ENCODE assay signal across 23 cellular contexts in the genomic region with DNA sequence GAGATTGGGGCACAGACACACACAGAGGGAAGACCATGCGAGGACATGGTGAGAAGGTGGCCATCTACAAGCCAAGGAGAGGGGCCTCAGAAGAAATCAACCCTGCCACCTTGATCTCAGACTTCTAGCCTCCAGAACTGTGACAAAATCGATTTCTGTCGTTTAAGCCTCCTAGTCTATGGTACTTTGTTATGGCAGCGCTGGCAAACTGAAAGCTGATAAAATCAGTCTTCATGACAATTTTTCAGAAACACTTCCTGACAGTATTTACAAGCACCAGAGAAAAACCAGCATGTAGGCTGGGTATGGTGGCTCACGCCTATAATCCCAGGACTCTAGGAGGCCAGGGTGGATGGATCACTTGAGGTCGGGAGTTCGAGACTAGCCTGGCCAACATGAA. TPM values are rescaled to one million over a fixed set of nuclear protein-coding genes. Genes with fewer than 3 reads are reported as not detected.
DNase-seq lines count a peak whose midpoint lies in the region; ATAC-seq and TF ChIP-seq lines count a peak whose summit lies in the region.
"Had no signal": no experiment of that assay in that cellular context is flagged by ENCODE, and none has a peak within 500 bp of the region (broad histone marks: within the 10 kb centered on the region; RNA-seq: fewer than 3 reads in every experiment).

No MANE protein-coding gene starts in this region.

- intact Hi-C loops in CD14-positive monocyte (cut with micrococcal nuclease): no loop called here

- POLR2A ChIA-PET in HEK293 (lab: Yijun Ruan, JAX): interaction anchor here (0.6 kb wide), 1 partner anchor 1045 kb away, joined by 3 read pairs; no protein-coding TSS in a partner anchor
- POLR2A ChIA-PET in naive thymus-derived CD8-positive, alpha-beta T cell (lab: Charles Lee): no interaction called here

- TF ChIP-seq CTCF in HEK293 (tag by site-specific recombination; IDR thresholded peaks at IDR 0.05) (no peak), VCaP (conservative IDR thresholded peaks at IDR 0.05) (no peak), CD14-positive monocyte (IDR thresholded peaks at IDR 0.05) (no peak)

- H3K36me3 ChIP-seq in HEK293 (ENCODE audit: control insufficient read depth in 2 of 2, insufficient read depth in 1 of 2, low read length in 2 of 2): no peaks in the 10 kb centered on the region
- H3K36me3 ChIP-seq: uterus had no signal

- H3K4me3 Mint-ChIP-seq in activated T-cell treated with anti-CD3 and anti-CD28 coated beads, Interleukin-2, amount 50 U/mL, for 72 hours: peak overlapping the region; percentile 22 to 29
- no peak overlapping the region for H3K4me3 Mint-ChIP-seq in activated T-cell treated with anti-CD3 and anti-CD28 coated beads, Interleukin-2, amount 50 U/mL, for 4 hours
- H3K4me3 Mint-ChIP-seq in naive thymus-derived CD8-positive, alpha-beta T cell: peak overlapping the region in 8 of 10 donors; percentile 27 to 93 (median 50)
- H3K4me3 Mint-ChIP-seq in CD14-positive monocyte: no peak overlapping the region
- H3K4me3 Mint-ChIP-seq: activated naive CD8-positive, alpha-beta T cell treated with anti-CD3 and anti-CD28 coated beads for 36 hours had no signal

- no peak for DNase-seq in activated T-cell treated with anti-CD3 and anti-CD28 coated beads, Interleukin-2, amount 50 U/mL, for 72 hours
- no peak for DNase-seq in activated T-cell treated with anti-CD3 and anti-CD28 coated beads, Interleukin-2, amount 50 U/mL, for 4 hours
- DNase-seq in naive thymus-derived CD8-positive, alpha-beta T cell: no peak
- DNase-seq in NCI-H2196 (lab: John Stamatoyannopoulos, UW; ENCODE audit: unreplicated experiment) (no peak), CD14-positive monocyte (ENCODE audit: low spot score) (no peak), NCI-H1694 treated with DMSO at 0.1 percent for 48 hours (lab: John Stamatoyannopoulos, UW) (no peak)
- DNase-seq: ACHN; activated CD4-positive, CD25-positive, alpha-beta regulatory T cell; activated naive CD8-positive, alpha-beta T cell treated with anti-CD3 and anti-CD28 coated beads for 36 hours; EL; NCI-H1048; NCI-H187; NCI-H526 treated with DMSO at 0.1 percent for 48 hours; stimulated activated CD4-positive, alpha-beta T cell treated with anti-CD3 and anti-CD28 coated beads, Interleukin-2, amount 100 ng/mL, for 48 hours; stimulated activated naive B cell treated with anti-CD40 and anti-IgM and Interleukin-4, amounts not matched to agents 10 μg/mL and 1 μg/mL and 100 μg/mL, for 72 hours had no signal

- H3K36me3 Mint-ChIP-seq in activated T-cell treated with anti-CD3 and anti-CD28 coated beads, Interleukin-2, amount 50 U/mL, for 72 hours (ENCODE audit: insufficient read depth in 2 of 2): peaks cover 0 to 13% of the 10 kb centered on the region in 2 donors
- H3K36me3 Mint-ChIP-seq in activated T-cell treated with anti-CD3 and anti-CD28 coated beads, Interleukin-2, amount 50 U/mL, for 4 hours (ENCODE audit: insufficient read depth): peaks cover 31% of the 10 kb centered on the region
- H3K36me3 Mint-ChIP-seq in naive thymus-derived CD8-positive, alpha-beta T cell: peaks cover 0 to 31% (median 15%) of the 10 kb centered on the region in 3 donors
- peaks cover 58 to 62% of the 10 kb centered on the region in 2 donors for H3K36me3 Mint-ChIP-seq in CD14-positive monocyte

- H3K4me3 ChIP-seq in HEK293 (ENCODE audit: low read depth, low read length): no peak overlapping the region
- H3K4me3 ChIP-seq: BLaER1 treated with 17β-estradiol and CSF1 and Interleukin-3, amounts not matched to agents 10 nM and 100 nM; heart right ventricle; smooth muscle cell; suprapubic skin; uterus had no signal

- no peaks in the 10 kb centered on the region for H3K27me3 Mint-ChIP-seq in activated T-cell treated with anti-CD3 and anti-CD28 coated beads, Interleukin-2, amount 50 U/mL, for 72 hours (ENCODE audit: low read depth)
- H3K27me3 Mint-ChIP-seq in activated T-cell treated with anti-CD3 and anti-CD28 coated beads, Interleukin-2, amount 50 U/mL, for 4 hours (ENCODE audit: low read depth): no peaks in the 10 kb centered on the region
- no peaks in the 10 kb centered on the region for H3K27me3 Mint-ChIP-seq in naive thymus-derived CD8-positive, alpha-beta T cell
- H3K27me3 Mint-ChIP-seq in CD14-positive monocyte (ENCODE audit: low read depth in 3 of 3): peaks cover 1 to 7% (median 5%) of the 10 kb centered on the region in 3 donors
- H3K27me3 Mint-ChIP-seq: activated naive CD8-positive, alpha-beta T cell treated with anti-CD3 and anti-CD28 coated beads for 36 hours; stimulated activated naive B cell treated with anti-CD40 and anti-IgM and Interleukin-4, amounts not matched to agents 10 μg/mL and 1 μg/mL and 100 μg/mL, for 72 hours had no signal

- CTCF ChIA-PET in HEK293 (lab: Yijun Ruan, JAX): no interaction called here

- H3K9me3 ChIP-seq in HEK293 (ENCODE audit: control insufficient read depth, insufficient read depth, low read depth, low read length): no peaks in the 10 kb centered on the region
- H3K9me3 ChIP-seq: BLaER1 treated with 17β-estradiol and CSF1 and Interleukin-3, amounts not matched to agents 10 nM and 100 nM; heart right ventricle; suprapubic skin; uterus had no signal

- H3K4me1 Mint-ChIP-seq in activated T-cell treated with anti-CD3 and anti-CD28 coated beads, Interleukin-2, amount 50 U/mL, for 72 hours (ENCODE audit: low read depth): peaks cover 71% of the 10 kb centered on the region
- peaks cover 75% of the 10 kb centered on the region for H3K4me1 Mint-ChIP-seq in activated T-cell treated with anti-CD3 and anti-CD28 coated beads, Interleukin-2, amount 50 U/mL, for 4 hours (ENCODE audit: low read depth)
- H3K4me1 Mint-ChIP-seq in naive thymus-derived CD8-positive, alpha-beta T cell: peaks cover 35 to 86% (median 78%) of the 10 kb centered on the region in 4 donors
- H3K4me1 Mint-ChIP-seq in CD14-positive monocyte: peaks cover 60% of the 10 kb centered on the region

- H3K27ac ChIP-seq in HEK293 (ENCODE audit: extremely low read depth, low read depth, low read length): no peak overlapping the region
- peak overlapping the region; percentile 90 for H3K27ac ChIP-seq in VCaP
- H3K27ac ChIP-seq: BLaER1 treated with 17β-estradiol and CSF1 and Interleukin-3, amounts not matched to agents 10 nM and 100 nM; HL-60; suprapubic skin; uterus had no signal

- ATAC-seq in activated T-cell treated with anti-CD3 and anti-CD28 coated beads, Interleukin-2, amount 50 U/mL, for 72 hours (replicated peaks in 1 of 2): no peak
- ATAC-seq in activated T-cell treated with anti-CD3 and anti-CD28 coated beads, Interleukin-2, amount 50 U/mL, for 4 hours: no peak
- ATAC-seq in naive thymus-derived CD8-positive, alpha-beta T cell: no peak
- ATAC-seq: stimulated activated naive B cell treated with anti-CD40 and anti-IgM and Interleukin-4, amounts not matched to agents 10 μg/mL and 1 μg/mL and 100 μg/mL, for 72 hours had no signal

- peaks cover 0 to 2% of the 10 kb centered on the region in 2 donors for H3K9me3 Mint-ChIP-seq in activated T-cell treated with anti-CD3 and anti-CD28 coated beads, Interleukin-2, amount 50 U/mL, for 72 hours
- H3K9me3 Mint-ChIP-seq in activated T-cell treated with anti-CD3 and anti-CD28 coated beads, Interleukin-2, amount 50 U/mL, for 4 hours: no peaks in the 10 kb centered on the region
- no peaks in the 10 kb centered on the region for H3K9me3 Mint-ChIP-seq in naive thymus-derived CD8-positive, alpha-beta T cell
- peaks cover 0 to 6% (median 0%) of the 10 kb centered on the region in 7 donors for H3K9me3 Mint-ChIP-seq in CD14-positive monocyte
- H3K9me3 Mint-ChIP-seq: activated naive CD8-positive, alpha-beta T cell treated with anti-CD3 and anti-CD28 coated beads for 36 hours; stimulated activated naive B cell treated with anti-CD40 and anti-IgM and Interleukin-4, amounts not matched to agents 10 μg/mL and 1 μg/mL and 100 μg/mL, for 72 hours had no signal

- H3K4me1 ChIP-seq in HEK293 (ENCODE audit: control insufficient read depth, insufficient read depth, low read length): no peaks in the 10 kb centered on the region

- no peak overlapping the region for H3K27ac Mint-ChIP-seq in activated T-cell treated with anti-CD3 and anti-CD28 coated beads, Interleukin-2, amount 50 U/mL, for 72 hours
- H3K27ac Mint-ChIP-seq in naive thymus-derived CD8-positive, alpha-beta T cell: peak overlapping the region in 9 of 10 donors; percentile 39 to 88 (median 68)
- peak overlapping the region in 3 of 7 donors; percentile 30 to 41 (median 30) for H3K27ac Mint-ChIP-seq in CD14-positive monocyte

TF ChIP-seq in HEK293, 187 proteins besides CTCF, POLR2A, EP300 and RAD21:
- TF ChIP-seq ZNF585B (tag by site-specific recombination; IDR thresholded peaks at IDR 0.05): peak; percentile 7; the same call in 1 of the 2 replicates
- TF ChIP-seq ZNF391 (tag by site-specific recombination; IDR thresholded peaks at IDR 0.05; ENCODE audit: borderline replicate concordance, low read depth): no peak
- no peak for TF ChIP-seq AEBP2 (tag by site-specific recombination; IDR thresholded peaks at IDR 0.05; ENCODE audit: borderline replicate concordance)
TF ChIP-seq in HEK293: peak in this region for 1.

RNA-seq across cellular contexts. Expression of gene PARP12, which starts 4.2 kb away (rescaled TPM):
- total RNA-seq in activated T-cell treated with anti-CD3 and anti-CD28 coated beads, Interleukin-2, amount 50 U/mL, for 72 hours: 10 to 100 TPM; 49.9 to 71.5 TPM
- total RNA-seq in activated T-cell treated with anti-CD3 and anti-CD28 coated beads, Interleukin-2, amount 50 U/mL, for 4 hours: 10 to 100 TPM; 13.6 to 18.6 (median 14.5) TPM
- total RNA-seq in naive thymus-derived CD8-positive, alpha-beta T cell: 100 to 1,000 TPM; 105 to 106 TPM
- polyA plus RNA-seq in naive thymus-derived CD8-positive, alpha-beta T cell: 10 to 100 TPM; 18.9 to 34.6 (median 28.1) TPM
- polyA plus RNA-seq in CD14-positive monocyte: 10 to 100 TPM; 16.7 to 37.8 TPM

Comparison
In these comparisons a context has a peak if more than half of its experiments do, and no peak if none do; other contexts are left out.
1. H3K4me3 Mint-ChIP-seq: peak in activated T-cell treated with anti-CD3 and anti-CD28 coated beads, Interleukin-2, amount 50 U/mL, for 72 hours (2 of 2) and naive thymus-derived CD8-positive, alpha-beta T cell (8 of 10); none in activated T-cell treated with anti-CD3 and anti-CD28 coated beads, Interleukin-2, amount 50 U/mL, for 4 hours (single experiment) and CD14-positive monocyte (0 of 2).